Comparison of ENCODE assay signal across 25 cellular contexts in genomic region chr16:89184685-89185061, GRCh38. TPM values are rescaled to one million over a fixed set of nuclear protein-coding genes. Genes with fewer than 3 reads are reported as not detected.
A peak's percentile ranks its signal among the peaks of the same experiment; 100 is the strongest.
DNase-seq lines count a peak whose midpoint lies in the region; ATAC-seq and TF ChIP-seq lines count a peak whose summit lies in the region.
"Had no signal": no experiment of that assay in that cellular context is flagged by ENCODE, and none has a peak within 500 bp of the region (broad histone marks: within the 10 kb centered on the region; RNA-seq: fewer than 3 reads in every experiment).

No MANE protein-coding gene starts in this region.

- no peak overlapping the region for H3K4me3 ChIP-seq in Panc1 (ENCODE audit: low read depth in 2 of 2, low read length in 2 of 2)
- H3K4me3 ChIP-seq in naive thymus-derived CD4-positive, alpha-beta T cell (ENCODE audit: low read length), result no peak overlapping the region
- H3K4me3 ChIP-seq: SJCRH30 had no signal

- intact Hi-C loops in activated CD4-positive, alpha-beta memory T cell treated with anti-CD3 and anti-CD28 coated beads for 36 hours (cut with micrococcal nuclease), result no loop called here
- intact Hi-C loops in Panc1 (cut with micrococcal nuclease; ENCODE audit: unreplicated experiment), result no loop called here
- intact Hi-C loops in naive thymus-derived CD4-positive, alpha-beta T cell (cut with micrococcal nuclease), result no loop called here

- H3K27ac Mint-ChIP-seq in activated CD4-positive, alpha-beta memory T cell treated with anti-CD3 and anti-CD28 coated beads for 36 hours, result peak overlapping the region; percentile 52
- H3K27ac Mint-ChIP-seq in activated CD4-positive, alpha-beta memory T cell treated with anti-CD3 and anti-CD28 coated beads, Interleukin-2, amount 10 ng/mL, durations not matched to agents 7 days and 5 days, result no peak overlapping the region
- H3K27ac Mint-ChIP-seq in naive thymus-derived CD4-positive, alpha-beta T cell, result peak overlapping the region in 5 of 9 donors; percentile 11 to 49 (median 44)
- peak overlapping the region; percentile 59 for H3K27ac Mint-ChIP-seq in stimulated activated naive B cell treated with anti-CD40 and anti-IgM and Interleukin-4, amounts not matched to agents 10 μg/mL and 1 μg/mL and 100 μg/mL, for 72 hours

- H3K4me1 Mint-ChIP-seq in activated CD4-positive, alpha-beta memory T cell treated with anti-CD3 and anti-CD28 coated beads for 36 hours (ENCODE audit: low read depth), result peaks cover 2% of the 10 kb centered on the region
- no peaks in the 10 kb centered on the region for H3K4me1 Mint-ChIP-seq in activated CD4-positive, alpha-beta memory T cell treated with anti-CD3 and anti-CD28 coated beads, Interleukin-2, amount 10 ng/mL, durations not matched to agents 7 days and 5 days
- H3K4me1 Mint-ChIP-seq in naive thymus-derived CD4-positive, alpha-beta T cell, result peaks cover 0 to 20% (median 6%) of the 10 kb centered on the region in 7 donors
- H3K4me1 Mint-ChIP-seq in stimulated activated naive B cell treated with anti-CD40 and anti-IgM and Interleukin-4, amounts not matched to agents 10 μg/mL and 1 μg/mL and 100 μg/mL, for 72 hours, result peaks cover 0 to 3% of the 10 kb centered on the region in 2 donors
- peaks cover 8% of the 10 kb centered on the region for H3K4me1 Mint-ChIP-seq in activated T-cell treated with anti-CD3 and anti-CD28 coated beads, Interleukin-2, amount 50 U/mL, for 4 hours (ENCODE audit: low read depth)

- H3K4me3 Mint-ChIP-seq in activated CD4-positive, alpha-beta memory T cell treated with anti-CD3 and anti-CD28 coated beads for 36 hours, result no peak overlapping the region
- no peak overlapping the region for H3K4me3 Mint-ChIP-seq in activated CD4-positive, alpha-beta memory T cell treated with anti-CD3 and anti-CD28 coated beads, Interleukin-2, amount 10 ng/mL, durations not matched to agents 7 days and 5 days
- peak overlapping the region in 1 of 10 donors; percentile 32 for H3K4me3 Mint-ChIP-seq in naive thymus-derived CD4-positive, alpha-beta T cell
- H3K4me3 Mint-ChIP-seq in stimulated activated naive B cell treated with anti-CD40 and anti-IgM and Interleukin-4, amounts not matched to agents 10 μg/mL and 1 μg/mL and 100 μg/mL, for 72 hours, result no peak overlapping the region
- no peak overlapping the region for H3K4me3 Mint-ChIP-seq in activated T-cell treated with anti-CD3 and anti-CD28 coated beads, Interleukin-2, amount 50 U/mL, for 4 hours
- H3K4me3 Mint-ChIP-seq: CD8-positive, alpha-beta T cell had no signal

- no peak for TF ChIP-seq CTCF in Panc1 (IDR thresholded peaks at IDR 0.05)

- DNase-seq in activated CD4-positive, alpha-beta memory T cell treated with anti-CD3 and anti-CD28 coated beads for 36 hours, result no peak
- no peak for DNase-seq in activated CD4-positive, alpha-beta memory T cell treated with anti-CD3 and anti-CD28 coated beads, Interleukin-2, amount 10 ng/mL, durations not matched to agents 7 days and 5 days
- DNase-seq in Panc1 (ENCODE audit: low read depth, low spot score), result no peak
- no peak for DNase-seq in naive thymus-derived CD4-positive, alpha-beta T cell
- DNase-seq in stimulated activated naive B cell treated with anti-CD40 and anti-IgM and Interleukin-4, amounts not matched to agents 10 μg/mL and 1 μg/mL and 100 μg/mL, for 72 hours, result no peak
- no peak for DNase-seq in NCI-H1417 treated with DMSO at 0.1 percent for 48 hours (lab: John Stamatoyannopoulos, UW)
- no peak for DNase-seq in activated naive CD4-positive, alpha-beta T cell treated with anti-CD3 and anti-CD28 coated beads, Interleukin-2, amount 50 U/mL, for 16 hours
- no peak for DNase-seq in activated T-cell treated with anti-CD3 and anti-CD28 coated beads, Interleukin-2, amount 50 U/mL, for 4 hours
- DNase-seq: Caco-2, DMS79, EL, GF-D8, HCEC 1CT, Karpas-422, NCI-H1092 treated with DMSO at 0.1 percent for 48 hours, NCI-H1436 treated with DMSO at 0.1 percent for 48 hours, NCI-H187 treated with DMSO at 0.1 percent for 48 hours, NCI-H2107, NCI-H524 treated with DMSO at 0.1 percent for 48 hours, NCI-H774, PC-3 had no signal

- ATAC-seq in Panc1, result peak; percentile 27; the same call in 1 of the 2 replicates
- ATAC-seq in naive thymus-derived CD4-positive, alpha-beta T cell, result no peak
- no peak for ATAC-seq in stimulated activated naive B cell treated with anti-CD40 and anti-IgM and Interleukin-4, amounts not matched to agents 10 μg/mL and 1 μg/mL and 100 μg/mL, for 72 hours (replicated peaks)
- no peak for ATAC-seq in activated T-cell treated with anti-CD3 and anti-CD28 coated beads, Interleukin-2, amount 50 U/mL, for 4 hours
- ATAC-seq: PC-3, Right ventricle myocardium inferior had no signal

- no peak overlapping the region for H3K27ac ChIP-seq in Panc1 (ENCODE audit: low read length)
- no peak overlapping the region for H3K27ac ChIP-seq in naive thymus-derived CD4-positive, alpha-beta T cell (ENCODE audit: low read depth, low read length)
- H3K27ac ChIP-seq: 22Rv1, SJCRH30 had no signal

- no peaks in the 10 kb centered on the region; the same call in 1 of the 2 replicates for H3K4me1 ChIP-seq in Panc1 (ENCODE audit: control insufficient read depth, insufficient read depth, low read length)
- H3K4me1 ChIP-seq in naive thymus-derived CD4-positive, alpha-beta T cell (ENCODE audit: control insufficient read depth in 2 of 2, insufficient read depth in 2 of 2, low read length in 2 of 2), result peaks cover 0 to 6% of the 10 kb centered on the region in 2 donors
- H3K4me1 ChIP-seq: Caco-2, SJCRH30 had no signal

- H3K36me3 ChIP-seq in Panc1 (ENCODE audit: control insufficient read depth, insufficient read depth, low read length), result no peaks in the 10 kb centered on the region
- H3K36me3 ChIP-seq in naive thymus-derived CD4-positive, alpha-beta T cell (ENCODE audit: control insufficient read depth in 2 of 3, insufficient read depth in 3 of 3, low read length in 3 of 3), result no peaks in the 10 kb centered on the region

- no peaks in the 10 kb centered on the region for H3K27me3 ChIP-seq in Panc1 (ENCODE audit: control insufficient read depth, insufficient read depth, low read length)
- H3K27me3 ChIP-seq in naive thymus-derived CD4-positive, alpha-beta T cell (ENCODE audit: control insufficient read depth in 2 of 2, insufficient read depth in 2 of 2, low read length in 2 of 2), result no peaks in the 10 kb centered on the region
- H3K27me3 ChIP-seq: SJCRH30 had no signal

- no peaks in the 10 kb centered on the region for H3K27me3 Mint-ChIP-seq in activated CD4-positive, alpha-beta memory T cell treated with anti-CD3 and anti-CD28 coated beads for 36 hours
- no peaks in the 10 kb centered on the region for H3K27me3 Mint-ChIP-seq in activated CD4-positive, alpha-beta memory T cell treated with anti-CD3 and anti-CD28 coated beads, Interleukin-2, amount 10 ng/mL, durations not matched to agents 7 days and 5 days
- no peaks in the 10 kb centered on the region for H3K27me3 Mint-ChIP-seq in naive thymus-derived CD4-positive, alpha-beta T cell
- H3K27me3 Mint-ChIP-seq in stimulated activated naive B cell treated with anti-CD40 and anti-IgM and Interleukin-4, amounts not matched to agents 10 μg/mL and 1 μg/mL and 100 μg/mL, for 72 hours, result peaks cover 5 to 9% of the 10 kb centered on the region in 2 donors
- H3K27me3 Mint-ChIP-seq in activated T-cell treated with anti-CD3 and anti-CD28 coated beads, Interleukin-2, amount 50 U/mL, for 4 hours (ENCODE audit: low read depth), result peaks cover 4% of the 10 kb centered on the region

- POLR2A ChIA-PET in activated CD4-positive, alpha-beta memory T cell treated with anti-CD3 and anti-CD28 coated beads for 36 hours (lab: Charles Lee), result no interaction called here
- POLR2A ChIA-PET in activated CD4-positive, alpha-beta memory T cell treated with anti-CD3 and anti-CD28 coated beads, Interleukin-2, amount 10 ng/mL, durations not matched to agents 7 days and 5 days (lab: Charles Lee), result interaction anchor here (1.0 to 2.0 kb wide), 2 partner anchors 11 to 372 kb away, joined by 4 to 5 read pairs; partner anchors contain the start of gene APRT
- POLR2A ChIA-PET in Panc1 (lab: Charles Lee), result no interaction called here
- POLR2A ChIA-PET in naive thymus-derived CD4-positive, alpha-beta T cell (lab: Charles Lee), result interaction anchor here (1.4 kb wide), 1 partner anchor 11 kb away, joined by 3 read pairs; no protein-coding TSS in a partner anchor

- no peaks in the 10 kb centered on the region for H3K36me3 Mint-ChIP-seq in activated CD4-positive, alpha-beta memory T cell treated with anti-CD3 and anti-CD28 coated beads for 36 hours
- H3K36me3 Mint-ChIP-seq in activated CD4-positive, alpha-beta memory T cell treated with anti-CD3 and anti-CD28 coated beads, Interleukin-2, amount 10 ng/mL, durations not matched to agents 7 days and 5 days (ENCODE audit: low read depth), result no peaks in the 10 kb centered on the region
- no peaks in the 10 kb centered on the region for H3K36me3 Mint-ChIP-seq in naive thymus-derived CD4-positive, alpha-beta T cell
- peaks cover 0 to 4% of the 10 kb centered on the region in 2 donors for H3K36me3 Mint-ChIP-seq in stimulated activated naive B cell treated with anti-CD40 and anti-IgM and Interleukin-4, amounts not matched to agents 10 μg/mL and 1 μg/mL and 100 μg/mL, for 72 hours
- no peaks in the 10 kb centered on the region for H3K36me3 Mint-ChIP-seq in activated T-cell treated with anti-CD3 and anti-CD28 coated beads, Interleukin-2, amount 50 U/mL, for 4 hours (ENCODE audit: insufficient read depth)
- H3K36me3 Mint-ChIP-seq: CD8-positive, alpha-beta T cell had no signal

- CTCF ChIA-PET in activated CD4-positive, alpha-beta memory T cell treated with anti-CD3 and anti-CD28 coated beads for 36 hours (lab: Charles Lee), result no interaction called here
- CTCF ChIA-PET in activated CD4-positive, alpha-beta memory T cell treated with anti-CD3 and anti-CD28 coated beads, Interleukin-2, amount 10 ng/mL, durations not matched to agents 7 days and 5 days (lab: Charles Lee), result no interaction called here
- CTCF ChIA-PET in Panc1 (lab: Charles Lee), result no interaction called here
- CTCF ChIA-PET in naive thymus-derived CD4-positive, alpha-beta T cell (lab: Charles Lee), result no interaction called here

- no peaks in the 10 kb centered on the region for H3K9me3 ChIP-seq in Panc1 (ENCODE audit: control insufficient read depth, insufficient read depth, low read depth, low read length)
- no peaks in the 10 kb centered on the region for H3K9me3 ChIP-seq in naive thymus-derived CD4-positive, alpha-beta T cell (ENCODE audit: control insufficient read depth in 2 of 3, low read length in 3 of 3)
- H3K9me3 ChIP-seq: Caco-2 had no signal

- no TSS peak for BruUV-seq in Panc1 (replicated peaks; lab: Mats Ljungman, UMichigan)

- H3K9me3 Mint-ChIP-seq in activated CD4-positive, alpha-beta memory T cell treated with anti-CD3 and anti-CD28 coated beads for 36 hours, result peaks cover 2% of the 10 kb centered on the region
- H3K9me3 Mint-ChIP-seq in activated CD4-positive, alpha-beta memory T cell treated with anti-CD3 and anti-CD28 coated beads, Interleukin-2, amount 10 ng/mL, durations not matched to agents 7 days and 5 days, result no peaks in the 10 kb centered on the region
- H3K9me3 Mint-ChIP-seq in naive thymus-derived CD4-positive, alpha-beta T cell, result peaks cover 0 to 12% (median 0%) of the 10 kb centered on the region in 11 donors
- no peaks in the 10 kb centered on the region for H3K9me3 Mint-ChIP-seq in stimulated activated naive B cell treated with anti-CD40 and anti-IgM and Interleukin-4, amounts not matched to agents 10 μg/mL and 1 μg/mL and 100 μg/mL, for 72 hours
- H3K9me3 Mint-ChIP-seq in activated T-cell treated with anti-CD3 and anti-CD28 coated beads, Interleukin-2, amount 50 U/mL, for 4 hours, result no peaks in the 10 kb centered on the region
- H3K9me3 Mint-ChIP-seq: CD8-positive, alpha-beta T cell had no signal

- in situ Hi-C loops in Panc1 (cut with HindIII; ENCODE audit: low pct_unique_long_range_greater_than_20kb, low sequenced_read_pairs), result no loop called here

RNA-seq across cellular contexts. Expression of gene CDH15, which starts 13.1 kb away (rescaled TPM):
- not detected for total RNA-seq in activated CD4-positive, alpha-beta memory T cell treated with anti-CD3 and anti-CD28 coated beads for 36 hours
- not detected for total RNA-seq in activated CD4-positive, alpha-beta memory T cell treated with anti-CD3 and anti-CD28 coated beads, Interleukin-2, amount 10 ng/mL, durations not matched to agents 7 days and 5 days
- total RNA-seq in Panc1 (2021; ENCODE audit: unreplicated experiment), result 0.51 TPM
- polyA plus RNA-seq in Panc1 (2012; ENCODE audit: insufficient read length), result 0.71 TPM
- not detected for total RNA-seq in naive thymus-derived CD4-positive, alpha-beta T cell
- not detected for polyA plus RNA-seq in naive thymus-derived CD4-positive, alpha-beta T cell
- not detected for total RNA-seq in activated T-cell treated with anti-CD3 and anti-CD28 coated beads, Interleukin-2, amount 50 U/mL, for 4 hours
- total RNA-seq: Caco-2, Right ventricle myocardium inferior had no signal

RNA-seq across cellular contexts. Expression of gene SLC22A31, which starts 15.7 kb away (rescaled TPM):
- total RNA-seq in activated CD4-positive, alpha-beta memory T cell treated with anti-CD3 and anti-CD28 coated beads for 36 hours, result under 1 TPM; 0.39 to 0.45 TPM
- under 1 TPM; 0.23 to 0.53 TPM for total RNA-seq in activated CD4-positive, alpha-beta memory T cell treated with anti-CD3 and anti-CD28 coated beads, Interleukin-2, amount 10 ng/mL, durations not matched to agents 7 days and 5 days
- 4.5 TPM for total RNA-seq in Panc1 (2021; ENCODE audit: unreplicated experiment)
- 4.5 TPM for polyA plus RNA-seq in Panc1 (2012; ENCODE audit: insufficient read length)
- 1 to 10 TPM; 1.1 to 4.4 (median 2.8) TPM for total RNA-seq in naive thymus-derived CD4-positive, alpha-beta T cell
- under 1 TPM; 0.33 to 0.55 TPM for polyA plus RNA-seq in naive thymus-derived CD4-positive, alpha-beta T cell
- under 1 TPM; 0.49 to 0.66 (median 0.56) TPM for total RNA-seq in activated T-cell treated with anti-CD3 and anti-CD28 coated beads, Interleukin-2, amount 50 U/mL, for 4 hours
- total RNA-seq: Right ventricle myocardium inferior, SJCRH30 had no signal

RNA-seq across cellular contexts. Expression of gene ZNF778, which starts 32.8 kb away (rescaled TPM):
- 1 to 10 TPM; 7.4 to 7.9 TPM for total RNA-seq in activated CD4-positive, alpha-beta memory T cell treated with anti-CD3 and anti-CD28 coated beads for 36 hours
- total RNA-seq in activated CD4-positive, alpha-beta memory T cell treated with anti-CD3 and anti-CD28 coated beads, Interleukin-2, amount 10 ng/mL, durations not matched to agents 7 days and 5 days, result 1 to 10 TPM; 6.6 to 6.8 TPM
- 15.0 TPM for total RNA-seq in Panc1 (2021; ENCODE audit: unreplicated experiment)
- 4.9 TPM for polyA plus RNA-seq in Panc1 (2012; ENCODE audit: insufficient read length)
- total RNA-seq in naive thymus-derived CD4-positive, alpha-beta T cell, result 10 to 100 TPM in 2 of 5 experiments, 1 to 10 TPM in 3; 6.0 to 13.5 (median 6.5) TPM
- polyA plus RNA-seq in naive thymus-derived CD4-positive, alpha-beta T cell, result 1 to 10 TPM; 4.0 to 6.8 TPM
- total RNA-seq in activated T-cell treated with anti-CD3 and anti-CD28 coated beads, Interleukin-2, amount 50 U/mL, for 4 hours, result 10 to 100 TPM; 10.2 to 14.0 (median 10.8) TPM

Comparison
In these comparisons a context has a peak if more than half of its experiments do, and no peak if none do; other contexts are left out.
1. POLR2A ChIA-PET loops: an anchor here in activated CD4-positive, alpha-beta memory T cell treated with anti-CD3 and anti-CD28 coated beads, Interleukin-2, amount 10 ng/mL, durations not matched to agents 7 days and 5 days (1.0 to 2.0 kb wide) and naive thymus-derived CD4-positive, alpha-beta T cell (1.4 kb wide); none called in activated CD4-positive, alpha-beta memory T cell treated with anti-CD3 and anti-CD28 coated beads for 36 hours and Panc1.